ENCODE assay signal across 1 cellular context in the genomic region with DNA sequence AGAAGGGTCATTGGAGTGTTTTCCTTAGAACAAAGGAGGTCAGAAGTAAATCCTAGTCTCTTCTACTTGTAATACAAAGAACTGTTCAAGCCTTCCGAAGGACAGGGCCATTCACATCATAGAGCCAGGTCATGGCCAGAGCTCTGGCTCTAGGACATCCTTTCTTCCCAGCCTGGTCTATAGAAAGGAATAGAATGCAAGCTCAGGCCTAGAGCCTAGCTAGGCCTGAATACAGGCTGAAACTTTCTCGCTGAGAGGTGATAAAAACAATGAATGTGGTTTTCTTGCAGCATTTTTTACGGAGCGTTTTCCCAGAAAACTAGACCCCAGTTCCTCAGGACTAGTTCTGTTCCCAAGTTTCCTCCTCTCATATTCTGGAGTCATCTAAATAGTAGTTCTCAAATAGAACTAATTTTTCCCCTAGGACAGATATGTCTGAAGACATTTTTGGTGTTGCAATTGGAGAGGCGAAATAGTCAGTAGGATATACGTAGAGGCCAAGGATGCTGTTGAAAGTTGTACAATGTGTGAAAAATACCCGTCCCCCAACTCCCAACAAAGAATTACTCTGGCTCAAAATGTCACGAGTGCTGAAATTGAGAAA.
TF ChIP-seq lines count a peak whose summit lies in the region.

No MANE protein-coding gene starts in this region.

TF ChIP-seq in SK-N-SH, 30 proteins besides CTCF, POLR2A, EP300 and RAD21:
- TF ChIP-seq FOXM1 (IDR thresholded peaks at IDR 0.05; ENCODE audit: low read depth) (no peak), SMC3 (IDR thresholded peaks at IDR 0.05; ENCODE audit: low read depth, low read length) (no peak), NRF1 (IDR thresholded peaks at IDR 0.05; ENCODE audit: low read depth, low read length) (no peak), POLR2AphosphoS5 (IDR thresholded peaks at IDR 0.05; ENCODE audit: low read depth, low read length) (no peak), RCOR1 (IDR thresholded peaks at IDR 0.05; ENCODE audit: low read length) (no peak), RXRA (IDR thresholded peaks at IDR 0.05; ENCODE audit: borderline replicate concordance, low read depth) (no peak), ELF1 (IDR thresholded peaks at IDR 0.05) (no peak)
TF ChIP-seq in SK-N-SH: peak in this region for 0.
